In genomic region chr17:27740541-27740940, GRCh38 we compare ENCODE assay signal across 5 cellular contexts. TPM values are rescaled to one million over a fixed set of nuclear protein-coding genes. Genes with fewer than 3 reads are reported as not detected.
"Had no signal": no experiment of that assay in that cellular context is flagged by ENCODE, and none has a peak within 500 bp of the region (broad histone marks: within the 10 kb centered on the region; RNA-seq: fewer than 3 reads in every experiment).

No MANE protein-coding gene starts in this region.

RNA-seq across cellular contexts. Expression of gene NOS2, which starts 59.8 kb away (rescaled TPM):
- total RNA-seq: K562, M059J, PC-3, SJSA1 had no signal
- polyA plus RNA-seq: K562, SK-N-SH had no signal
